1 cellular context compared by ENCODE assay signal in the genomic region with DNA sequence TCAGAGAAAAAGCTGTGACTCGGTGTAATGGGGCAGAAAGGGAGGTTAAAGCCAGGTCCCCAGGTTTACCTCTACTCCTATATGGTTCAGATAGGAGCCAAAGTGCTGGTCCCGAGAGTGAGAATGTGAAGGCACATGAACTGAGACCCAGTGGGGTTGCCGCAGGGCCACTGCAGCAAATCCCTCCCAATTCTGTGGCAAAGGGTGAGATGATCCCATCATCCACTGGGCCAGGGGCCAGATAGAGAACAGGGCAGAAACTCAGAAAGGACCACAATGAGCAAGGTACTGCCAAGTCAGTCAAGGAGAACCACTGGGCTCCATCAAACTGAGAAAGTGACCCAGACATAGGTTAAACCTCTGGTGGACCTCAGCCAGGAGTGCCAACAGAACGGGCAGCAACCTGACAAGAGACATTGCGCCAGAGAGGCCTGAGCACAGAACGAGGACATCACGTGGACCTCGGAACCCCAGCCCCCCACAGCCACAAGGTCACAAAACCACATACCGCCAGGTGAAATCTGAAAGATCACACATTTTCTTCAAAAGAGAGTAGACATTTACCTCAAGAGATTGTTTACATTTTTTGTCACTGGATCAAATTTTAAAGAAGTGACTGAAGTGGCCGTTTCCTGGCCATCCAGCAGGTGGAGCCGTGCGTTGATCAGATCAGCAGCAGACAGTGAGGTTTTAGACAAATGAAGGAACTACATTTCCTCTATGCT.
TF ChIP-seq lines count a peak whose summit lies in the region.

No MANE protein-coding gene starts in this region.

TF ChIP-seq in GM12878, 131 proteins besides CTCF, POLR2A, EP300 and RAD21 (continued from another document and continues in another):
- TF ChIP-seq, protein P1, sequence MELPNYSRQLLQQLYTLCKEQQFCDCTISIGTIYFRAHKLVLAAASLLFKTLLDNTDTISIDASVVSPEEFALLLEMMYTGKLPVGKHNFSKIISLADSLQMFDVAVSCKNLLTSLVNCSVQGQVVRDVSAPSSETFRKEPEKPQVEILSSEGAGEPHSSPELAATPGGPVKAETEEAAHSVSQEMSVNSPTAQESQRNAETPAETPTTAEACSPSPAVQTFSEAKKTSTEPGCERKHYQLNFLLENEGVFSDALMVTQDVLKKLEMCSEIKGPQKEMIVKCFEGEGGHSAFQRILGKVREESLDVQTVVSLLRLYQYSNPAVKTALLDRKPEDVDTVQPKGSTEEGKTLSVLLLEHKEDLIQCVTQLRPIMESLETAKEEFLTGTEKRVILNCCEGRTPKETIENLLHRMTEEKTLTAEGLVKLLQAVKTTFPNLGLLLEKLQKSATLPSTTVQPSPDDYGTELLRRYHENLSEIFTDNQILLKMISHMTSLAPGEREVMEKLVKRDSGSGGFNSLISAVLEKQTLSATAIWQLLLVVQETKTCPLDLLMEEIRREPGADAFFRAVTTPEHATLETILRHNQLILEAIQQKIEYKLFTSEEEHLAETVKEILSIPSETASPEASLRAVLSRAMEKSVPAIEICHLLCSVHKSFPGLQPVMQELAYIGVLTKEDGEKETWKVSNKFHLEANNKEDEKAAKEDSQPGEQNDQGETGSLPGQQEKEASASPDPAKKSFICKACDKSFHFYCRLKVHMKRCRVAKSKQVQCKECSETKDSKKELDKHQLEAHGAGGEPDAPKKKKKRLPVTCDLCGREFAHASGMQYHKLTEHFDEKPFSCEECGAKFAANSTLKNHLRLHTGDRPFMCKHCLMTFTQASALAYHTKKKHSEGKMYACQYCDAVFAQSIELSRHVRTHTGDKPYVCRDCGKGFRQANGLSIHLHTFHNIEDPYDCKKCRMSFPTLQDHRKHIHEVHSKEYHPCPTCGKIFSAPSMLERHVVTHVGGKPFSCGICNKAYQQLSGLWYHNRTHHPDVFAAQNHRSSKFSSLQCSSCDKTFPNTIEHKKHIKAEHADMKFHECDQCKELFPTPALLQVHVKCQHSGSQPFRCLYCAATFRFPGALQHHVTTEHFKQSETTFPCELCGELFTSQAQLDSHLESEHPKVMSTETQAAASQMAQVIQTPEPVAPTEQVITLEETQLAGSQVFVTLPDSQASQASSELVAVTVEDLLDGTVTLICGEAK (IDR thresholded peaks at IDR 0.05; ENCODE audit: borderline replicate concordance): no peak
- no peak for TF ChIP-seq JUND (IDR thresholded peaks at IDR 0.05; ENCODE audit: low read depth, low read length)
- no peak for TF ChIP-seq TAF1 (IDR thresholded peaks at IDR 0.05; ENCODE audit: borderline replicate concordance, low read depth, low read length)
- TF ChIP-seq, protein P2, sequence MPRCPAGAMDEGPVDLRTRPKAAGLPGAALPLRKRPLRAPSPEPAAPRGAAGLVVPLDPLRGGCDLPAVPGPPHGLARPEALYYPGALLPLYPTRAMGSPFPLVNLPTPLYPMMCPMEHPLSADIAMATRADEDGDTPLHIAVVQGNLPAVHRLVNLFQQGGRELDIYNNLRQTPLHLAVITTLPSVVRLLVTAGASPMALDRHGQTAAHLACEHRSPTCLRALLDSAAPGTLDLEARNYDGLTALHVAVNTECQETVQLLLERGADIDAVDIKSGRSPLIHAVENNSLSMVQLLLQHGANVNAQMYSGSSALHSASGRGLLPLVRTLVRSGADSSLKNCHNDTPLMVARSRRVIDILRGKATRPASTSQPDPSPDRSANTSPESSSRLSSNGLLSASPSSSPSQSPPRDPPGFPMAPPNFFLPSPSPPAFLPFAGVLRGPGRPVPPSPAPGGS (IDR thresholded peaks at IDR 0.05; ENCODE audit: borderline replicate concordance, insufficient read depth, low read depth, low read length, poor library complexity, severe bottlenecking): no peak
- no peak for TF ChIP-seq FOXK2 (IDR thresholded peaks at IDR 0.05)
- no peak for TF ChIP-seq RELA (IDR thresholded peaks at IDR 0.05; ENCODE audit: borderline replicate concordance, partially characterized antibody)
- no peak for TF ChIP-seq BACH1 (IDR thresholded peaks at IDR 0.05; ENCODE audit: borderline replicate concordance)
- TF ChIP-seq NFIC (IDR thresholded peaks at IDR 0.05; ENCODE audit: low read depth, low read length): no peak
- TF ChIP-seq, protein P3, sequence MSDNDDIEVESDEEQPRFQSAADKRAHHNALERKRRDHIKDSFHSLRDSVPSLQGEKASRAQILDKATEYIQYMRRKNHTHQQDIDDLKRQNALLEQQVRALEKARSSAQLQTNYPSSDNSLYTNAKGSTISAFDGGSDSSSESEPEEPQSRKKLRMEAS (IDR thresholded peaks at IDR 0.05; ENCODE audit: low read depth, low read length): no peak
- TF ChIP-seq SUZ12 (IDR thresholded peaks at IDR 0.05; ENCODE audit: unreplicated experiment): no peak
- TF ChIP-seq, protein P4, sequence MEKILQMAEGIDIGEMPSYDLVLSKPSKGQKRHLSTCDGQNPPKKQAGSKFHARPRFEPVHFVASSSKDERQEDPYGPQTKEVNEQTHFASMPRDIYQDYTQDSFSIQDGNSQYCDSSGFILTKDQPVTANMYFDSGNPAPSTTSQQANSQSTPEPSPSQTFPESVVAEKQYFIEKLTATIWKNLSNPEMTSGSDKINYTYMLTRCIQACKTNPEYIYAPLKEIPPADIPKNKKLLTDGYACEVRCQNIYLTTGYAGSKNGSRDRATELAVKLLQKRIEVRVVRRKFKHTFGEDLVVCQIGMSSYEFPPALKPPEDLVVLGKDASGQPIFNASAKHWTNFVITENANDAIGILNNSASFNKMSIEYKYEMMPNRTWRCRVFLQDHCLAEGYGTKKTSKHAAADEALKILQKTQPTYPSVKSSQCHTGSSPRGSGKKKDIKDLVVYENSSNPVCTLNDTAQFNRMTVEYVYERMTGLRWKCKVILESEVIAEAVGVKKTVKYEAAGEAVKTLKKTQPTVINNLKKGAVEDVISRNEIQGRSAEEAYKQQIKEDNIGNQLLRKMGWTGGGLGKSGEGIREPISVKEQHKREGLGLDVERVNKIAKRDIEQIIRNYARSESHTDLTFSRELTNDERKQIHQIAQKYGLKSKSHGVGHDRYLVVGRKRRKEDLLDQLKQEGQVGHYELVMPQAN (conservative IDR thresholded peaks at IDR 0.05): no peak
- no peak for TF ChIP-seq HDAC6 (IDR thresholded peaks at IDR 0.05; ENCODE audit: unreplicated experiment)
- 0 out of 2 replicates have a peak, but pooled peaks have one; percentile 32 for TF ChIP-seq MEF2A (IDR thresholded peaks at IDR 0.05; ENCODE audit: insufficient read depth, low read depth, low read length)
- TF ChIP-seq EED (IDR thresholded peaks at IDR 0.05; ENCODE audit: low read depth): no peak
- TF ChIP-seq, protein P5, sequence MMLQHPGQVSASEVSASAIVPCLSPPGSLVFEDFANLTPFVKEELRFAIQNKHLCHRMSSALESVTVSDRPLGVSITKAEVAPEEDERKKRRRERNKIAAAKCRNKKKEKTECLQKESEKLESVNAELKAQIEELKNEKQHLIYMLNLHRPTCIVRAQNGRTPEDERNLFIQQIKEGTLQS (IDR thresholded peaks at IDR 0.05; ENCODE audit: borderline replicate concordance, extremely low read depth, low read depth, low read length): no peak
- TF ChIP-seq NBN (IDR thresholded peaks at IDR 0.05): no peak; the same call in 1 of the 2 replicates
- no peak for TF ChIP-seq NR2C1 (IDR thresholded peaks at IDR 0.05)
- TF ChIP-seq FOXM1 (IDR thresholded peaks at IDR 0.05; ENCODE audit: low read depth, low read length): peak; percentile 69; the same call in 1 of the 2 replicates
- 0 out of 2 replicates have a peak, but pooled peaks have one; percentile 22 for TF ChIP-seq RAD51 (IDR thresholded peaks at IDR 0.05)
- TF ChIP-seq CREB1 (IDR thresholded peaks at IDR 0.05; ENCODE audit: low read depth): no peak
- TF ChIP-seq CBX3 (IDR thresholded peaks at IDR 0.05; ENCODE audit: borderline replicate concordance, low read depth): no peak
- TF ChIP-seq HCFC1 (IDR thresholded peaks at IDR 0.05; ENCODE audit: low read length): no peak
- 0 out of 2 replicates have a peak, but pooled peaks have one; percentile 27 for TF ChIP-seq IRF4 (IDR thresholded peaks at IDR 0.05; ENCODE audit: low read depth, low read length)
- TF ChIP-seq SREBF1 (IDR thresholded peaks at IDR 0.05; ENCODE audit: low read length): no peak
- TF ChIP-seq BHLHE40 (IDR thresholded peaks at IDR 0.05; ENCODE audit: borderline replicate concordance in 1 of 2, low read depth in 2 of 2, low read length in 1 of 2): peak in 1 of 2 experiments; percentile 18; a peak in 1 of 4 replicates
- TF ChIP-seq ZNF24 (IDR thresholded peaks at IDR 0.05): no peak
- TF ChIP-seq PAX5 (IDR thresholded peaks at IDR 0.05; ENCODE audit: borderline replicate concordance, low read depth, low read length): no peak
- TF ChIP-seq, protein P6, sequence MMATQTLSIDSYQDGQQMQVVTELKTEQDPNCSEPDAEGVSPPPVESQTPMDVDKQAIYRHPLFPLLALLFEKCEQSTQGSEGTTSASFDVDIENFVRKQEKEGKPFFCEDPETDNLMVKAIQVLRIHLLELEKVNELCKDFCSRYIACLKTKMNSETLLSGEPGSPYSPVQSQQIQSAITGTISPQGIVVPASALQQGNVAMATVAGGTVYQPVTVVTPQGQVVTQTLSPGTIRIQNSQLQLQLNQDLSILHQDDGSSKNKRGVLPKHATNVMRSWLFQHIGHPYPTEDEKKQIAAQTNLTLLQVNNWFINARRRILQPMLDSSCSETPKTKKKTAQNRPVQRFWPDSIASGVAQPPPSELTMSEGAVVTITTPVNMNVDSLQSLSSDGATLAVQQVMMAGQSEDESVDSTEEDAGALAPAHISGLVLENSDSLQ (IDR thresholded peaks at IDR 0.05): peak; percentile 21; the same call in 1 of the 2 replicates
- TF ChIP-seq, protein P7, sequence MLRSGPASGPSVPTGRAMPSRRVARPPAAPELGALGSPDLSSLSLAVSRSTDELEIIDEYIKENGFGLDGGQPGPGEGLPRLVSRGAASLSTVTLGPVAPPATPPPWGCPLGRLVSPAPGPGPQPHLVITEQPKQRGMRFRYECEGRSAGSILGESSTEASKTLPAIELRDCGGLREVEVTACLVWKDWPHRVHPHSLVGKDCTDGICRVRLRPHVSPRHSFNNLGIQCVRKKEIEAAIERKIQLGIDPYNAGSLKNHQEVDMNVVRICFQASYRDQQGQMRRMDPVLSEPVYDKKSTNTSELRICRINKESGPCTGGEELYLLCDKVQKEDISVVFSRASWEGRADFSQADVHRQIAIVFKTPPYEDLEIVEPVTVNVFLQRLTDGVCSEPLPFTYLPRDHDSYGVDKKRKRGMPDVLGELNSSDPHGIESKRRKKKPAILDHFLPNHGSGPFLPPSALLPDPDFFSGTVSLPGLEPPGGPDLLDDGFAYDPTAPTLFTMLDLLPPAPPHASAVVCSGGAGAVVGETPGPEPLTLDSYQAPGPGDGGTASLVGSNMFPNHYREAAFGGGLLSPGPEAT (IDR thresholded peaks at IDR 0.05; ENCODE audit: low read depth): 0 out of 2 replicates have a peak, but pooled peaks have one; percentile 20
- peak; percentile 60; the same call in 1 of the 2 replicates for TF ChIP-seq SMARCA5 (IDR thresholded peaks at IDR 0.05)
- no peak for TF ChIP-seq TCF12 (IDR thresholded peaks at IDR 0.05; ENCODE audit: low read depth, low read length)
- TF ChIP-seq, protein P8, sequence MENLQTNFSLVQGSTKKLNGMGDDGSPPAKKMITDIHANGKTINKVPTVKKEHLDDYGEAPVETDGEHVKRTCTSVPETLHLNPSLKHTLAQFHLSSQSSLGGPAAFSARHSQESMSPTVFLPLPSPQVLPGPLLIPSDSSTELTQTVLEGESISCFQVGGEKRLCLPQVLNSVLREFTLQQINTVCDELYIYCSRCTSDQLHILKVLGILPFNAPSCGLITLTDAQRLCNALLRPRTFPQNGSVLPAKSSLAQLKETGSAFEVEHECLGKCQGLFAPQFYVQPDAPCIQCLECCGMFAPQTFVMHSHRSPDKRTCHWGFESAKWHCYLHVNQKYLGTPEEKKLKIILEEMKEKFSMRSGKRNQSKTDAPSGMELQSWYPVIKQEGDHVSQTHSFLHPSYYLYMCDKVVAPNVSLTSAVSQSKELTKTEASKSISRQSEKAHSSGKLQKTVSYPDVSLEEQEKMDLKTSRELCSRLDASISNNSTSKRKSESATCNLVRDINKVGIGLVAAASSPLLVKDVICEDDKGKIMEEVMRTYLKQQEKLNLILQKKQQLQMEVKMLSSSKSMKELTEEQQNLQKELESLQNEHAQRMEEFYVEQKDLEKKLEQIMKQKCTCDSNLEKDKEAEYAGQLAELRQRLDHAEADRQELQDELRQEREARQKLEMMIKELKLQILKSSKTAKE (IDR thresholded peaks at IDR 0.05; ENCODE audit: low read depth, poor library complexity, severe bottlenecking): peak; percentile 56
- no peak for TF ChIP-seq TCF7 (IDR thresholded peaks at IDR 0.05; ENCODE audit: borderline replicate concordance)
- TF ChIP-seq EZH2 (IDR thresholded peaks at IDR 0.05; ENCODE audit: borderline replicate concordance, control insufficient read depth, low read depth, low read length): no peak
- TF ChIP-seq, protein P9, sequence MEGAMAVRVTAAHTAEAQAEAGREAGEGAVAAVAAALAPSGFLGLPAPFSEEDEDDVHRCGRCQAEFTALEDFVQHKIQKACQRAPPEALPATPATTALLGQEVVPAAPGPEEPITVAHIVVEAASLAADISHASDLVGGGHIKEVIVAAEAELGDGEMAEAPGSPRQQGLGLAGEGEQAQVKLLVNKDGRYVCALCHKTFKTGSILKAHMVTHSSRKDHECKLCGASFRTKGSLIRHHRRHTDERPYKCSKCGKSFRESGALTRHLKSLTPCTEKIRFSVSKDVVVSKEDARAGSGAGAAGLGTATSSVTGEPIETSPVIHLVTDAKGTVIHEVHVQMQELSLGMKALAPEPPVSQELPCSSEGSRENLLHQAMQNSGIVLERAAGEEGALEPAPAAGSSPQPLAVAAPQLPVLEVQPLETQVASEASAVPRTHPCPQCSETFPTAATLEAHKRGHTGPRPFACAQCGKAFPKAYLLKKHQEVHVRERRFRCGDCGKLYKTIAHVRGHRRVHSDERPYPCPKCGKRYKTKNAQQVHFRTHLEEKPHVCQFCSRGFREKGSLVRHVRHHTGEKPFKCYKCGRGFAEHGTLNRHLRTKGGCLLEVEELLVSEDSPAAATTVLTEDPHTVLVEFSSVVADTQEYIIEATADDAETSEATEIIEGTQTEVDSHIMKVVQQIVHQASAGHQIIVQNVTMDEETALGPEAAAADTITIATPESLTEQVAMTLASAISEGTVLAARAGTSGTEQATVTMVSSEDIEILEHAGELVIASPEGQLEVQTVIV (IDR thresholded peaks at IDR 0.05; ENCODE audit: borderline replicate concordance, partially characterized antibody): no peak
- no peak for TF ChIP-seq ZNF622 (IDR thresholded peaks at IDR 0.05)
- TF ChIP-seq, protein P10, sequence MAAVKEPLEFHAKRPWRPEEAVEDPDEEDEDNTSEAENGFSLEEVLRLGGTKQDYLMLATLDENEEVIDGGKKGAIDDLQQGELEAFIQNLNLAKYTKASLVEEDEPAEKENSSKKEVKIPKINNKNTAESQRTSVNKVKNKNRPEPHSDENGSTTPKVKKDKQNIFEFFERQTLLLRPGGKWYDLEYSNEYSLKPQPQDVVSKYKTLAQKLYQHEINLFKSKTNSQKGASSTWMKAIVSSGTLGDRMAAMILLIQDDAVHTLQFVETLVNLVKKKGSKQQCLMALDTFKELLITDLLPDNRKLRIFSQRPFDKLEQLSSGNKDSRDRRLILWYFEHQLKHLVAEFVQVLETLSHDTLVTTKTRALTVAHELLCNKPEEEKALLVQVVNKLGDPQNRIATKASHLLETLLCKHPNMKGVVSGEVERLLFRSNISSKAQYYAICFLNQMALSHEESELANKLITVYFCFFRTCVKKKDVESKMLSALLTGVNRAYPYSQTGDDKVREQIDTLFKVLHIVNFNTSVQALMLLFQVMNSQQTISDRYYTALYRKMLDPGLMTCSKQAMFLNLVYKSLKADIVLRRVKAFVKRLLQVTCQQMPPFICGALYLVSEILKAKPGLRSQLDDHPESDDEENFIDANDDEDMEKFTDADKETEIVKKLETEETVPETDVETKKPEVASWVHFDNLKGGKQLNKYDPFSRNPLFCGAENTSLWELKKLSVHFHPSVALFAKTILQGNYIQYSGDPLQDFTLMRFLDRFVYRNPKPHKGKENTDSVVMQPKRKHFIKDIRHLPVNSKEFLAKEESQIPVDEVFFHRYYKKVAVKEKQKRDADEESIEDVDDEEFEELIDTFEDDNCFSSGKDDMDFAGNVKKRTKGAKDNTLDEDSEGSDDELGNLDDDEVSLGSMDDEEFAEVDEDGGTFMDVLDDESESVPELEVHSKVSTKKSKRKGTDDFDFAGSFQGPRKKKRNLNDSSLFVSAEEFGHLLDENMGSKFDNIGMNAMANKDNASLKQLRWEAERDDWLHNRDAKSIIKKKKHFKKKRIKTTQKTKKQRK (IDR thresholded peaks at IDR 0.05; ENCODE audit: low read depth, low read length): no peak
